In genomic region chr10:87931836-87932230, GRCh38 we compare ENCODE assay signal across 1 cellular context.
A peak's percentile ranks its signal among the peaks of the same experiment; 100 is the strongest.
TF ChIP-seq lines count a peak whose summit lies in the region.

No MANE protein-coding gene starts in this region.

TF ChIP-seq in HCT116, 20 proteins besides CTCF, POLR2A, EP300 and RAD21:
- TF ChIP-seq ZBTB33 (IDR thresholded peaks at IDR 0.05; ENCODE audit: extremely low read depth, insufficient replicate concordance, low read length) (no peak), FOSL1 (IDR thresholded peaks at IDR 0.05; ENCODE audit: low read depth) (peak; percentile 37; the same call in 1 of the 2 replicates)
TF ChIP-seq in HCT116: peak in this region for 1.
